In the genomic region with DNA sequence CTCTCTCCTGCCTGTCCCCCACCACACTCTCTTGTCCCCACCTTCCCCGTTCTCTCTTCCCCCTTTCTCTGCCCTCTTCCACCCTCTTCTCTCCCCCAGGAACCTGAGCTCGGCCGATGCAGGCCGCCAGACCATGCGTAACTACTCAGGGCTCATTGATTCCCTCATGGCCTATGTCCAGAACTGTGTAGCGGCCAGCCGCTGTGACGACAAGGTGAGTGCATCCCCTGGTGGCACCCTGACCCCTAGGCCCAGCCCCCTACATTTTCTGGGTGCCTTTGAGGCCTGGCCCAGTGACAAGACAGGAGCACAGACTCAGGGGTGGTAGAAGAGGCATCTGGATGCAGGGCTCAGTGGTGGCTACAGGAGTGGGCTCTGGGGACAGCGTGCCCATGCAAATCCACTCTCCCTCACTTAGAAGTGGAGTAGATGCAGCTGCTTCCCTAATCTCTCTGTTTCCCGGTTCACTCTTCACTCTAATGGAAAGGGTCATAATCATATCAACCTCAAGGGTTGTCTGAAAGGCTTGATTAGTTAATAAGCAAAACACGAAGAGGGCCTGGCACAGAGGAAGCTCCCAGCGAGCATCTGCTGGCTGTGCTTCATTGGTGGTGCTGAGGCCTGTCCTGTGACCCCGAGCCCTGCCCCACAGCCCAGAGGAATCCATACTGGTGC, we compare ENCODE assay signal across 19 cellular contexts. TPM values are rescaled to one million over a fixed set of nuclear protein-coding genes. Genes with fewer than 3 reads are reported as not detected.
DNase-seq lines count a peak whose midpoint lies in the region; ATAC-seq, FAIRE-seq and TF ChIP-seq lines count a peak whose summit lies in the region.
"Had no signal": no experiment of that assay in that cellular context is flagged by ENCODE, and none has a peak within 500 bp of the region (broad histone marks: within the 10 kb centered on the region; RNA-seq: fewer than 3 reads in every experiment).

No MANE protein-coding gene starts in this region.

- POLR2A ChIA-PET in RWPE1 (lab: Yijun Ruan, JAX; ENCODE audit: low non-redundant PET), result interaction anchor here (0.5 kb wide), 1 partner anchor 14 kb away, joined by 5 read pairs; no protein-coding TSS in a partner anchor

- TF ChIP-seq CTCF in RWPE1 (conservative IDR thresholded peaks at IDR 0.05; ENCODE audit: low read depth), result no peak

- ATAC-seq in left ventricle myocardium superior (no peak), HG03469 (IDR thresholded peaks at IDR 0.05; ENCODE audit: unreplicated experiment) (no peak)
- ATAC-seq: A549, GM23338 had no signal

- H3K27ac ChIP-seq in RWPE1, result peak overlapping the region; percentile 90
- H3K27ac ChIP-seq: A549, PC-9 had no signal

- intact Hi-C loops in cardiac septum (cut with DNase I) (no loop called here), left ventricle myocardium superior (cut with micrococcal nuclease) (no loop called here)

- FAIRE-seq in urothelium cell line (lab: Jason Lieb, UNC), result peak; percentile 55
- FAIRE-seq: A549, GM12892, HTR-8/SVneo had no signal

- CTCF ChIA-PET in RWPE1 (lab: Yijun Ruan, JAX), result interaction anchor here (0.6 to 1.4 kb wide), 4 partner anchors 12 to 69 kb away, joined by 3 to 5 read pairs (median 3); no protein-coding TSS in a partner anchor

- DNase-seq in cardiac septum (ENCODE audit: low spot score), result peak; percentile 38
- DNase-seq in left ventricle myocardium superior, result no peak
- no peak for DNase-seq in RWPE1 (ENCODE audit: low spot score)
- peak; percentile 52 for DNase-seq in left kidney (ENCODE audit: low read depth, low spot score)
- DNase-seq in urothelium cell line (ENCODE audit: low spot score), result no peak
- DNase-seq in NCI-H1417 treated with DMSO at 0.1 percent for 48 hours (lab: John Stamatoyannopoulos, UW), result no peak
- no peak for DNase-seq in islet precursor cell
- DNase-seq: CD4-positive, CD25-positive, alpha-beta regulatory T cell; DND-41; GDM1; NCI-H1694 treated with DMSO at 0.1 percent for 48 hours; NCI-H510A treated with DMSO at 0.1 percent for 48 hours; SHP77 treated with DMSO at 0.1 percent for 48 hours had no signal

RNA-seq across cellular contexts. Expression of a gene that starts 37.0 kb away (rescaled TPM):
- total RNA-seq in cardiac septum, result 0.16 TPM
- total RNA-seq in left ventricle myocardium superior, result 0.25 TPM
- total RNA-seq: CD4-positive, CD25-positive, alpha-beta regulatory T cell had no signal

RNA-seq across cellular contexts. Expression of a gene that starts 57.2 kb away (rescaled TPM):
- total RNA-seq in cardiac septum (8,017 TPM), left ventricle myocardium superior (10,350 TPM)
- total RNA-seq: CD4-positive, CD25-positive, alpha-beta regulatory T cell had no signal

Comparison
In these comparisons a context has a peak if more than half of its experiments do, and no peak if none do; other contexts are left out.
1. DNase-seq: peak in cardiac septum (single experiment) and left kidney (single experiment); none in left ventricle myocardium superior (single experiment), RWPE1 (single experiment), urothelium cell line (single experiment), NCI-H1417 treated with DMSO at 0.1 percent for 48 hours (single experiment) and islet precursor cell (single experiment).